ENCODE assay signal across 21 cellular contexts in genomic region chr5:80041536-80041935, GRCh38. TPM values are rescaled to one million over a fixed set of nuclear protein-coding genes. Genes with fewer than 3 reads are reported as not detected.
DNase-seq lines count a peak whose midpoint lies in the region; TF ChIP-seq lines count a peak whose summit lies in the region.
"Had no signal": no experiment of that assay in that cellular context is flagged by ENCODE, and none has a peak within 500 bp of the region (broad histone marks: within the 10 kb centered on the region; RNA-seq: fewer than 3 reads in every experiment).

No MANE protein-coding gene starts in this region.

- H3K4me1 ChIP-seq in prostate gland (replicated peaks) = no peaks in the 10 kb centered on the region
- H3K4me1 ChIP-seq: Caco-2 had no signal

- no peak for TF ChIP-seq CTCF in HFF-Myc (IDR thresholded peaks at IDR 0.05; ENCODE audit: low read depth, low read length, missing control alignments)
- no peak for TF ChIP-seq CTCF in prostate gland (IDR thresholded peaks at IDR 0.05)

- no peak overlapping the region for H3K27ac ChIP-seq in prostate gland
- H3K27ac ChIP-seq: 22Rv1, C4-2B, RWPE1 had no signal

- H3K27me3 ChIP-seq in prostate gland (replicated peaks; ENCODE audit: insufficient read depth) = no peaks in the 10 kb centered on the region

- no peaks in the 10 kb centered on the region for H3K9me3 ChIP-seq in prostate gland
- H3K9me3 ChIP-seq: Caco-2 had no signal

- TF ChIP-seq POLR2A in prostate gland (IDR thresholded peaks at IDR 0.05) = no peak

- WGBS in prostate gland = 43% methylated on average over 4 of the region's 4 CpGs

- peak; percentile 82 for DNase-seq in DMS 273 (lab: John Stamatoyannopoulos, UW; ENCODE audit: unreplicated experiment)
- no peak for DNase-seq in DMS 273 treated with DMSO at 0.1 percent for 48 hours (lab: John Stamatoyannopoulos, UW)
- peak; percentile 11 for DNase-seq in HFF-Myc (ENCODE audit: extremely low read depth, low read depth)
- peak; percentile 52 for DNase-seq in NCI-H69 (lab: John Stamatoyannopoulos, UW)
- peak; percentile 24 for DNase-seq in prostate gland (ENCODE audit: low spot score)
- no peak for DNase-seq in DMS153 (lab: John Stamatoyannopoulos, UW)
- DNase-seq in NCI-H446 (lab: John Stamatoyannopoulos, UW) = no peak
- DNase-seq: Caco-2; CD8-positive, alpha-beta T cell; Kasumi-1; MM.1S; NCI-H187; NCI-H2081 treated with DMSO at 0.1 percent for 48 hours; NCI-H2227 treated with DMSO at 0.1 percent for 48 hours; NCI-H510A treated with DMSO at 0.1 percent for 48 hours; SHP77; T-helper 1 cell had no signal

- no peaks in the 10 kb centered on the region for H3K36me3 ChIP-seq in prostate gland

- H3K4me3 ChIP-seq in HFF-Myc (replicated peaks; ENCODE audit: low read depth, low read length) (no peak overlapping the region), prostate gland (no peak overlapping the region)
- H3K4me3 ChIP-seq: K562 had no signal

- intact Hi-C loops in prostate gland (cut with DNase I) = no loop called here

RNA-seq across cellular contexts. Expression of gene THBS4, which starts 6.4 kb away (rescaled TPM):
- 10 to 100 TPM in 1 of 2 donors, 1 to 10 TPM in 1; 3.9 to 21.5 TPM for total RNA-seq in prostate gland
- total RNA-seq: Caco-2; CD8-positive, alpha-beta T cell; K562 had no signal

RNA-seq across cellular contexts. Expression of gene MTX3, which starts 50.5 kb away (rescaled TPM):
- total RNA-seq in prostate gland = 10 to 100 TPM; 16.0 to 16.5 TPM

Comparison
In these comparisons a context has a peak if more than half of its experiments do, and no peak if none do; other contexts are left out.
1. DNase-seq: peak in DMS 273 (single experiment), HFF-Myc (single experiment), NCI-H69 (single experiment) and prostate gland (single experiment); none in DMS 273 treated with DMSO at 0.1 percent for 48 hours (single experiment), DMS153 (single experiment) and NCI-H446 (0 of 2).